10 cellular contexts compared by ENCODE assay signal in the genomic region with DNA sequence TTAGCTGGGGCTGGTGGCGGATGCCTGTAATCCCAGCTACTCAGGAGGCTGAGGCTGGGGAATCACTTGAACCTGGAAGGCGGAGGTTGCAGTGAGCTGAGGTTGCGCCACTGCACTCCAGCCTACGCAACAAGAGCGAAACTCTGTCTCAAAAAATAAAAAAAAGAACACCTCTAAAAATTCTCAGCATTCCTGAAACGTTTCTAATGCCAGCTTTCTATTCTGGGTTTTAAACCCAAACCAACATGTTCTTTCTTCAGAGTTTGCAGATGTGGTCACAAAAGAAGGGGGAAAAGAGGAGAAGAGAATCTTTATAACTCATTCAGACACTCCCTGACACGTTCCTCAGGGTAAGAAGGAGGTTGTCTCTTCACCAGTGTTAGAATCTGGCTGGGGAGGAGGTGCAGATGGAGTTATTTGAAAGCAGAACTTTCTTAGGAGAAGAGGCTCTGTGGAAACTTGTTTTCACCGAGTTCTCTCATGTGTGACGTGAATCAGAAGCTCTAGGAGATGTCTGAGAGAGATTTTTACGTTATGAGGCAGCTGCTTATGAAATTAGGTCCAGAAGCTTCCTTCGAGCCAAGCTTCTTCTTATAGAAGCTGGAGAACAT. TPM values are rescaled to one million over a fixed set of nuclear protein-coding genes. Genes with fewer than 3 reads are reported as not detected.
A peak's percentile ranks its signal among the peaks of the same experiment; 100 is the strongest.
DNase-seq lines count a peak whose midpoint lies in the region; ATAC-seq and TF ChIP-seq lines count a peak whose summit lies in the region.
"Had no signal": no experiment of that assay in that cellular context is flagged by ENCODE, and none has a peak within 500 bp of the region (broad histone marks: within the 10 kb centered on the region; RNA-seq: fewer than 3 reads in every experiment).

No MANE protein-coding gene starts in this region.

- intact Hi-C loops in colonic mucosa (cut with DNase I) = no loop called here

- H3K4me1 ChIP-seq in colonic mucosa = no peaks in the 10 kb centered on the region

- ATAC-seq in naive B cell (ENCODE audit: low read depth in 2 of 2) (peak; percentile 89 to 91), HG03520 (IDR thresholded peaks at IDR 0.05; ENCODE audit: unreplicated experiment) (no peak)
- ATAC-seq in activated naive CD4-positive, alpha-beta T cell treated with anti-CD3 and anti-CD28 coated beads, Interleukin-2, amount 50 U/mL, for 72 hours = no peak

- peak overlapping the region; percentile 43 to 88 (median 80) for H3K4me3 Mint-ChIP-seq in naive B cell
- H3K4me3 Mint-ChIP-seq in nephron progenitor cell = no peak overlapping the region
- H3K4me3 Mint-ChIP-seq: CD4-positive, alpha-beta memory T cell had no signal

- H3K9ac ChIP-seq in colonic mucosa (ENCODE audit: low read depth in 2 of 2, low read length in 2 of 2) = no peak overlapping the region

- H3K9me3 ChIP-seq in colonic mucosa = no peaks in the 10 kb centered on the region

- no peaks in the 10 kb centered on the region for H3K36me3 Mint-ChIP-seq in naive B cell
- no peaks in the 10 kb centered on the region for H3K36me3 Mint-ChIP-seq in nephron progenitor cell (ENCODE audit: low read depth)
- H3K36me3 Mint-ChIP-seq in activated naive CD4-positive, alpha-beta T cell treated with anti-CD3 and anti-CD28 coated beads, Interleukin-2, amount 50 U/mL, for 72 hours = no peaks in the 10 kb centered on the region
- H3K36me3 Mint-ChIP-seq: CD4-positive, alpha-beta memory T cell had no signal

- no peak overlapping the region for H3K4me3 ChIP-seq in colonic mucosa

- DNase-seq in AG08395 (ENCODE audit: low spot score) (peak; percentile 57), KBM-7 (peak; percentile 78), dedifferentiated amniotic fluid mesenchymal stem cell (ENCODE audit: extremely low spot score) (peak; percentile 83), naive B cell (peak; percentile 31), colonic mucosa (no peak), nephron progenitor cell (no peak)
- DNase-seq in activated naive CD4-positive, alpha-beta T cell treated with anti-CD3 and anti-CD28 coated beads, Interleukin-2, amount 50 U/mL, for 72 hours (ENCODE audit: low spot score in 2 of 2) = no peak
- DNase-seq: CD4-positive, alpha-beta memory T cell; stimulated activated CD4-positive, alpha-beta T cell treated with anti-CD3 and anti-CD28 coated beads, Interleukin-15, amount 100 ng/mL, for 24 hours had no signal

- no peaks in the 10 kb centered on the region for H3K36me3 ChIP-seq in colonic mucosa

- no peak for TF ChIP-seq CTCF in colonic mucosa (IDR thresholded peaks at IDR 0.05)
- no peak for TF ChIP-seq CTCF in nephron progenitor cell (IDR thresholded peaks at IDR 0.05)

- H3K27ac Mint-ChIP-seq in naive B cell (peak overlapping the region; percentile 75 to 90 (median 86)), nephron progenitor cell (no peak overlapping the region)
- H3K27ac Mint-ChIP-seq in activated naive CD4-positive, alpha-beta T cell treated with anti-CD3 and anti-CD28 coated beads, Interleukin-2, amount 50 U/mL, for 72 hours = no peak overlapping the region

- peaks cover 27 to 54% (median 42%) of the 10 kb centered on the region in 3 donors for H3K4me1 Mint-ChIP-seq in naive B cell
- H3K4me1 Mint-ChIP-seq in nephron progenitor cell = no peaks in the 10 kb centered on the region
- H3K4me1 Mint-ChIP-seq: CD4-positive, alpha-beta memory T cell had no signal

- no peak overlapping the region for H3K27ac ChIP-seq in colonic mucosa

- in situ Hi-C loops in KBM-7 (cut with MboI; ENCODE audit: low pct_unique_long_range_greater_than_20kb, low sequenced_read_pairs) = no loop called here

- H3K27me3 ChIP-seq in colonic mucosa = no peaks in the 10 kb centered on the region

- H3K9me3 Mint-ChIP-seq in naive B cell = no peaks in the 10 kb centered on the region
- H3K9me3 Mint-ChIP-seq in nephron progenitor cell = peaks cover 3% of the 10 kb centered on the region
- H3K9me3 Mint-ChIP-seq in activated naive CD4-positive, alpha-beta T cell treated with anti-CD3 and anti-CD28 coated beads, Interleukin-2, amount 50 U/mL, for 72 hours = no peaks in the 10 kb centered on the region
- H3K9me3 Mint-ChIP-seq: CD4-positive, alpha-beta memory T cell had no signal

- H3K27me3 Mint-ChIP-seq in naive B cell = no peaks in the 10 kb centered on the region
- peaks cover 45% of the 10 kb centered on the region for H3K27me3 Mint-ChIP-seq in nephron progenitor cell (ENCODE audit: low read depth, poor library complexity)

RNA-seq across cellular contexts. Expression of gene CNR2, which starts 17.8 kb away (rescaled TPM):
- polyA plus RNA-seq in naive B cell (ENCODE audit: low read depth in 6 of 6) = 10 to 100 TPM; 28.7 to 66.0 (median 47.1) TPM
- total RNA-seq in colonic mucosa = under 1 TPM; 0.12 to 0.13 TPM
- total RNA-seq in activated naive CD4-positive, alpha-beta T cell treated with anti-CD3 and anti-CD28 coated beads, Interleukin-2, amount 50 U/mL, for 72 hours = under 1 TPM in 1 of 2 donors, not detected in 1; 0.05 TPM
- total RNA-seq: CD4-positive, alpha-beta memory T cell had no signal

RNA-seq across cellular contexts. Expression of gene PNRC2, which starts 28.7 kb away (rescaled TPM):
- 100 to 1,000 TPM; 152 to 189 (median 174) TPM for polyA plus RNA-seq in naive B cell (ENCODE audit: low read depth in 6 of 6)
- 100 to 1,000 TPM; 152 to 170 TPM for total RNA-seq in colonic mucosa
- 100 to 1,000 TPM; 121 to 137 TPM for total RNA-seq in activated naive CD4-positive, alpha-beta T cell treated with anti-CD3 and anti-CD28 coated beads, Interleukin-2, amount 50 U/mL, for 72 hours

RNA-seq across cellular contexts. Expression of gene SRSF10, which starts 49.2 kb away (rescaled TPM):
- polyA plus RNA-seq in naive B cell (ENCODE audit: low read depth in 6 of 6) = 100 to 1,000 TPM; 105 to 167 (median 146) TPM
- total RNA-seq in colonic mucosa = 100 to 1,000 TPM in 1 of 2 donors, 10 to 100 TPM in 1; 76.8 to 115 TPM
- total RNA-seq in activated naive CD4-positive, alpha-beta T cell treated with anti-CD3 and anti-CD28 coated beads, Interleukin-2, amount 50 U/mL, for 72 hours = 100 to 1,000 TPM; 202 to 226 TPM

Comparison
In these comparisons a context has a peak if more than half of its experiments do, and no peak if none do; other contexts are left out.
1. DNase-seq: peak in AG08395 (single experiment), KBM-7 (single experiment), dedifferentiated amniotic fluid mesenchymal stem cell (single experiment) and naive B cell (single experiment); none in colonic mucosa (single experiment), nephron progenitor cell (single experiment) and activated naive CD4-positive, alpha-beta T cell treated with anti-CD3 and anti-CD28 coated beads, Interleukin-2, amount 50 U/mL, for 72 hours (0 of 2).
2. ATAC-seq: peak in naive B cell (2 of 2); none in HG03520 (single experiment) and activated naive CD4-positive, alpha-beta T cell treated with anti-CD3 and anti-CD28 coated beads, Interleukin-2, amount 50 U/mL, for 72 hours (0 of 2).
3. H3K27ac Mint-ChIP-seq: peak in naive B cell (6 of 6); none in nephron progenitor cell (single experiment) and activated naive CD4-positive, alpha-beta T cell treated with anti-CD3 and anti-CD28 coated beads, Interleukin-2, amount 50 U/mL, for 72 hours (0 of 2).